Comparison of ENCODE assay signal across 1 cellular context in genomic region chr15:78993257-78993930, GRCh38.
TF ChIP-seq lines count a peak whose summit lies in the region.

No MANE protein-coding gene starts in this region.

TF ChIP-seq in HepG2, 621 proteins besides CTCF, POLR2A, EP300 and RAD21 (continued from another document):
- TF ChIP-seq ZNF737 (CRISPR knock-in tag; IDR thresholded peaks at IDR 0.05; ENCODE audit: borderline replicate concordance) (no peak), TOE1 (CRISPR knock-in tag; IDR thresholded peaks at IDR 0.05) (no peak), CSRNP1 (CRISPR knock-in tag; IDR thresholded peaks at IDR 0.05) (no peak), SRSF1 (optimal IDR thresholded peaks at IDR 0.05; ENCODE audit: low read depth, low read length) (peak; percentile 68), SALL2 (CRISPR knock-in tag; IDR thresholded peaks at IDR 0.05) (peak; percentile 52; the same call in 1 of the 2 replicates), ARID2 (CRISPR knock-in tag; IDR thresholded peaks at IDR 0.05; ENCODE audit: borderline replicate concordance) (no peak), NR2C2 (CRISPR knock-in tag; IDR thresholded peaks at IDR 0.05; ENCODE audit: borderline replicate concordance) (no peak), SRSF9 (IDR thresholded peaks at IDR 0.05; ENCODE audit: borderline replicate concordance, insufficient read depth, low read depth, low read length, poor library complexity, severe bottlenecking) (no peak), EZH2 (conservative IDR thresholded peaks at IDR 0.05; ENCODE audit: low read depth, low read length) (no peak), STAT5B (CRISPR knock-in tag; IDR thresholded peaks at IDR 0.05) (no peak), BHLHE40 (IDR thresholded peaks at IDR 0.05; ENCODE audit: low read length) (no peak), PREB (CRISPR knock-in tag; IDR thresholded peaks at IDR 0.05) (0 out of 2 replicates have a peak, but pooled peaks have one; percentile 11), KMT2B (CRISPR knock-in tag; IDR thresholded peaks at IDR 0.05) (no peak), ZC3H13 (CRISPR knock-in tag; IDR thresholded peaks at IDR 0.05) (peak; percentile 44; the same call in 1 of the 2 replicates), ZNF383 (CRISPR knock-in tag; IDR thresholded peaks at IDR 0.05; ENCODE audit: borderline replicate concordance) (no peak), ZC3H4 (CRISPR knock-in tag; IDR thresholded peaks at IDR 0.05; ENCODE audit: borderline replicate concordance) (peak; percentile 84; the same call in 1 of the 2 replicates), HNRNPK (IDR thresholded peaks at IDR 0.05; ENCODE audit: low read depth, low read length, poor library complexity, severe bottlenecking) (no peak), MIXL1 (CRISPR knock-in tag; IDR thresholded peaks at IDR 0.05) (no peak), ZNF382 (CRISPR knock-in tag; IDR thresholded peaks at IDR 0.05; ENCODE audit: borderline replicate concordance) (no peak), RFX5 (IDR thresholded peaks at IDR 0.05; ENCODE audit: low read depth, low read length) (no peak), ZNF709 (CRISPR knock-in tag; IDR thresholded peaks at IDR 0.05) (no peak), ZNF501 (CRISPR knock-in tag; IDR thresholded peaks at IDR 0.05) (no peak), TCF12 (IDR thresholded peaks at IDR 0.05) (no peak), TCF12 (CRISPR knock-in tag; IDR thresholded peaks at IDR 0.05) (no peak), DNMT3B (CRISPR knock-in tag; conservative IDR thresholded peaks at IDR 0.05) (no peak), CBX5 (CRISPR knock-in tag; IDR thresholded peaks at IDR 0.05; ENCODE audit: borderline replicate concordance) (no peak), ZNF784 (CRISPR knock-in tag; IDR thresholded peaks at IDR 0.05; ENCODE audit: borderline replicate concordance) (no peak), ZBTB38 (CRISPR knock-in tag; IDR thresholded peaks at IDR 0.05) (no peak), ZHX1 (CRISPR knock-in tag; IDR thresholded peaks at IDR 0.05; ENCODE audit: low read depth) (no peak), SP2 (CRISPR knock-in tag; IDR thresholded peaks at IDR 0.05) (no peak), ZNF547 (CRISPR knock-in tag; IDR thresholded peaks at IDR 0.05) (no peak), ZSCAN29 (CRISPR knock-in tag; conservative IDR thresholded peaks at IDR 0.05) (no peak), ZMAT3 (CRISPR knock-in tag; conservative IDR thresholded peaks at IDR 0.05) (0 out of 2 replicates have a peak, but pooled peaks have one; percentile 14), ZNF207 (IDR thresholded peaks at IDR 0.05; ENCODE audit: borderline replicate concordance) (no peak), ZNF672 (CRISPR knock-in tag; IDR thresholded peaks at IDR 0.05) (peak; percentile 30; the same call in 1 of the 2 replicates), CAMTA2 (CRISPR knock-in tag; IDR thresholded peaks at IDR 0.05; ENCODE audit: borderline replicate concordance) (0 out of 2 replicates have a peak, but pooled peaks have one; percentile 3), ZFP91 (CRISPR knock-in tag; IDR thresholded peaks at IDR 0.05; ENCODE audit: borderline replicate concordance) (no peak)
- TF ChIP-seq, protein P1, sequence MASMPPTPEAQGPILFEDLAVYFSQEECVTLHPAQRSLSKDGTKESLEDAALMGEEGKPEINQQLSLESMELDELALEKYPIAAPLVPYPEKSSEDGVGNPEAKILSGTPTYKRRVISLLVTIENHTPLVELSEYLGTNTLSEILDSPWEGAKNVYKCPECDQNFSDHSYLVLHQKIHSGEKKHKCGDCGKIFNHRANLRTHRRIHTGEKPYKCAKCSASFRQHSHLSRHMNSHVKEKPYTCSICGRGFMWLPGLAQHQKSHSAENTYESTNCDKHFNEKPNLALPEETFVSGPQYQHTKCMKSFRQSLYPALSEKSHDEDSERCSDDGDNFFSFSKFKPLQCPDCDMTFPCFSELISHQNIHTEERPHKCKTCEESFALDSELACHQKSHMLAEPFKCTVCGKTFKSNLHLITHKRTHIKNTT (CRISPR knock-in tag; IDR thresholded peaks at IDR 0.05) = no peak
- TF ChIP-seq, protein P2, sequence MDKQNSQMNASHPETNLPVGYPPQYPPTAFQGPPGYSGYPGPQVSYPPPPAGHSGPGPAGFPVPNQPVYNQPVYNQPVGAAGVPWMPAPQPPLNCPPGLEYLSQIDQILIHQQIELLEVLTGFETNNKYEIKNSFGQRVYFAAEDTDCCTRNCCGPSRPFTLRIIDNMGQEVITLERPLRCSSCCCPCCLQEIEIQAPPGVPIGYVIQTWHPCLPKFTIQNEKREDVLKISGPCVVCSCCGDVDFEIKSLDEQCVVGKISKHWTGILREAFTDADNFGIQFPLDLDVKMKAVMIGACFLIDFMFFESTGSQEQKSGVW (CRISPR knock-in tag; IDR thresholded peaks at IDR 0.05; ENCODE audit: borderline replicate concordance) = no peak
- TF ChIP-seq, protein P3, sequence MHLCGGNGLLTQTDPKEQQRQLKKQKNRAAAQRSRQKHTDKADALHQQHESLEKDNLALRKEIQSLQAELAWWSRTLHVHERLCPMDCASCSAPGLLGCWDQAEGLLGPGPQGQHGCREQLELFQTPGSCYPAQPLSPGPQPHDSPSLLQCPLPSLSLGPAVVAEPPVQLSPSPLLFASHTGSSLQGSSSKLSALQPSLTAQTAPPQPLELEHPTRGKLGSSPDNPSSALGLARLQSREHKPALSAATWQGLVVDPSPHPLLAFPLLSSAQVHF (CRISPR knock-in tag; IDR thresholded peaks at IDR 0.05) = 0 out of 2 replicates have a peak, but pooled peaks have one; percentile 30
- TF ChIP-seq, protein P4, sequence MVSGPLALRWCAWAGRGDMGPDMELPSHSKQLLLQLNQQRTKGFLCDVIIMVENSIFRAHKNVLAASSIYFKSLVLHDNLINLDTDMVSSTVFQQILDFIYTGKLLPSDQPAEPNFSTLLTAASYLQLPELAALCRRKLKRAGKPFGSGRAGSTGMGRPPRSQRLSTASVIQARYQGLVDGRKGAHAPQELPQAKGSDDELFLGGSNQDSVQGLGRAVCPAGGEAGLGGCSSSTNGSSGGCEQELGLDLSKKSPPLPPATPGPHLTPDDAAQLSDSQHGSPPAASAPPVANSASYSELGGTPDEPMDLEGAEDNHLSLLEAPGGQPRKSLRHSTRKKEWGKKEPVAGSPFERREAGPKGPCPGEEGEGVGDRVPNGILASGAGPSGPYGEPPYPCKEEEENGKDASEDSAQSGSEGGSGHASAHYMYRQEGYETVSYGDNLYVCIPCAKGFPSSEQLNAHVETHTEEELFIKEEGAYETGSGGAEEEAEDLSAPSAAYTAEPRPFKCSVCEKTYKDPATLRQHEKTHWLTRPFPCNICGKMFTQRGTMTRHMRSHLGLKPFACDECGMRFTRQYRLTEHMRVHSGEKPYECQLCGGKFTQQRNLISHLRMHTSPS (CRISPR knock-in tag; IDR thresholded peaks at IDR 0.05; ENCODE audit: low read depth) = no peak
